ENCODE assay signal across 11 cellular contexts in the genomic region with DNA sequence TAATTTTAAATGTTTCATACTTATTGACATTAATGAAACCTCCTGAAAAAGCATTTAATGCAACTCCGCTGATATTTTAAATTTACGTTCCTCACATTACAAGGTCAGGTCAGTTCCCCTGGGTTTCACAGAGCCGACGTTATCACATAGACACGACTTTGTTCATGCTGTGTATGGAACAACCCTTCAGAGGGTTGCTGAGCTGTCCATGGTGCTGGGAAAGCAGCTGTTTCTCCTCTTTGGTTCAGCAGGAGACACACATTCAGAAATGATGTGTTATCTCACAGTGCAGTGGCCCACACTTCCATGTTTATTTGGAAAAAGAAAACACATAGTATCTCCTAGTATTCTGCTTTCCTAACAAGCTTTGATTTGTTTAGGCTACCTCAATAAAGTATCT. TPM values are rescaled to one million over a fixed set of nuclear protein-coding genes. Genes with fewer than 3 reads are reported as not detected.
DNase-seq lines count a peak whose midpoint lies in the region; ATAC-seq and TF ChIP-seq lines count a peak whose summit lies in the region.
"Had no signal": no experiment of that assay in that cellular context is flagged by ENCODE, and none has a peak within 500 bp of the region (broad histone marks: within the 10 kb centered on the region; RNA-seq: fewer than 3 reads in every experiment).

No MANE protein-coding gene starts in this region.

- no peaks in the 10 kb centered on the region for H3K36me3 Mint-ChIP-seq in activated naive CD4-positive, alpha-beta T cell treated with anti-CD3 and anti-CD28 coated beads for 36 hours (ENCODE audit: low read depth)

- intact Hi-C loops in activated naive CD4-positive, alpha-beta T cell treated with anti-CD3 and anti-CD28 coated beads for 36 hours (cut with micrococcal nuclease): no loop called here

- H3K4me3 Mint-ChIP-seq in activated naive CD4-positive, alpha-beta T cell treated with anti-CD3 and anti-CD28 coated beads for 36 hours: no peak overlapping the region

- H3K27me3 Mint-ChIP-seq in activated naive CD4-positive, alpha-beta T cell treated with anti-CD3 and anti-CD28 coated beads for 36 hours (ENCODE audit: low read depth): no peaks in the 10 kb centered on the region

- no peak overlapping the region for H3K27ac ChIP-seq in coronary artery
- H3K27ac ChIP-seq: KMS-11, SK-N-MC had no signal

- H3K4me3 ChIP-seq in coronary artery: no peak overlapping the region
- H3K4me3 ChIP-seq: SK-N-MC had no signal

- TF ChIP-seq CTCF in omental fat pad (IDR thresholded peaks at IDR 0.05) (no peak), coronary artery (IDR thresholded peaks at IDR 0.05) (no peak)

- no peaks in the 10 kb centered on the region for H3K9me3 Mint-ChIP-seq in activated naive CD4-positive, alpha-beta T cell treated with anti-CD3 and anti-CD28 coated beads for 36 hours

- ATAC-seq in omental fat pad (ENCODE audit: low FRiP score): no peak
- no peak for ATAC-seq in HG03280 (IDR thresholded peaks at IDR 0.05; ENCODE audit: unreplicated experiment)

- no peaks in the 10 kb centered on the region for H3K4me1 Mint-ChIP-seq in activated naive CD4-positive, alpha-beta T cell treated with anti-CD3 and anti-CD28 coated beads for 36 hours (ENCODE audit: low read depth)

- H3K27ac Mint-ChIP-seq in activated naive CD4-positive, alpha-beta T cell treated with anti-CD3 and anti-CD28 coated beads for 36 hours: no peak overlapping the region

- DNase-seq in AML-193 (lab: John Stamatoyannopoulos, UW): peak; percentile 3 to 9
- DNase-seq in HT-29 (ENCODE audit: low spot score): peak; percentile 55
- DNase-seq in activated naive CD4-positive, alpha-beta T cell treated with anti-CD3 and anti-CD28 coated beads for 36 hours: peak; percentile 51
- peak; percentile 51 for DNase-seq in iris pigment epithelial cell (ENCODE audit: low read depth)
- DNase-seq in NCI-H146 treated with DMSO at 0.1 percent for 48 hours (lab: John Stamatoyannopoulos, UW; ENCODE audit: unreplicated experiment): no peak
- DNase-seq in omental fat pad (ENCODE audit: low spot score): no peak
- no peak for DNase-seq in coronary artery (ENCODE audit: low spot score)
- DNase-seq: kidney had no signal

- CTCF ChIA-PET in activated naive CD4-positive, alpha-beta T cell treated with anti-CD3 and anti-CD28 coated beads for 36 hours (lab: Charles Lee): no interaction called here

RNA-seq across cellular contexts. Expression of a gene that starts 53.5 kb away (rescaled TPM):
- 0.03 and 0.08 TPM in 2 replicates for total RNA-seq in HT-29 (2014; rRNA removed; shearing (Covaris generic))
- not detected for total RNA-seq in activated naive CD4-positive, alpha-beta T cell treated with anti-CD3 and anti-CD28 coated beads for 36 hours
- 1 to 10 TPM in 2 of 4 donors, under 1 TPM in 2; 0.31 to 1.9 (median 0.96) TPM for total RNA-seq in omental fat pad

Comparison
In these comparisons a context has a peak if more than half of its experiments do, and no peak if none do; other contexts are left out.
1. DNase-seq: peak in AML-193 (2 of 2), HT-29 (single experiment), activated naive CD4-positive, alpha-beta T cell treated with anti-CD3 and anti-CD28 coated beads for 36 hours (single experiment) and iris pigment epithelial cell (single experiment); none in NCI-H146 treated with DMSO at 0.1 percent for 48 hours (single experiment), omental fat pad (single experiment) and coronary artery (single experiment).